In the genomic region with DNA sequence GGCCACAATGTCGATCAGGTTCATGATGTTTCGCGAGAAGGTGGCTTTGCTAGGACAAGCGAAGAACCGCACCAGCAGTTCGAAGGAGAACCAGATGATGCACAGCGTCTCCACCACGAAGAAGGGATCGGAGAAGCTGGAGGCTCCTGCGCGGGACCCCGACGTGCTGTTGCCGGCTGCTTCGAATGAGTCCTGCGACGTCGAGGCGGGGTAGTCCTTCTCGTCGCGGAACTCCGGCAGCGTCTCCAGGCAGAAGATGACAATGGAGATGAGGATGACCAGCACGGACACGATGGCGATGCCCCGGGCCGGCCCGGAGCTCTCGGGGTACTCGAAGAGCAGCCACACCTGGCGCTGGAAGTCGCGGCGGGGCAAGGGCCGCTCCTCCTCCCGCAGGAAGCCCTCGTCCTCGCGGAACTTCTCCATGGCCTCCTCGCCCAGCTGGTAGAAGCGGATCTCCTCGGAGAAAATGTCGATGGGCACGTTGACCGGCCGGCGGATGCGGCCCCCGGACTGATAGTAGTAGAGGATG, we compare ENCODE assay signal across 1 cellular context.
TF ChIP-seq lines count a peak whose summit lies in the region.

No MANE protein-coding gene starts in this region.

TF ChIP-seq in H1, 55 proteins besides CTCF, POLR2A, EP300 and RAD21 (continued from another document):
- peak; percentile 89 for TF ChIP-seq KDM4A (IDR thresholded peaks at IDR 0.05; ENCODE audit: low read depth, low read length, severe bottlenecking)
- TF ChIP-seq SUZ12 (IDR thresholded peaks at IDR 0.05; ENCODE audit: low read length): peak; percentile 84
